11 cellular contexts compared by ENCODE assay signal in the genomic region with DNA sequence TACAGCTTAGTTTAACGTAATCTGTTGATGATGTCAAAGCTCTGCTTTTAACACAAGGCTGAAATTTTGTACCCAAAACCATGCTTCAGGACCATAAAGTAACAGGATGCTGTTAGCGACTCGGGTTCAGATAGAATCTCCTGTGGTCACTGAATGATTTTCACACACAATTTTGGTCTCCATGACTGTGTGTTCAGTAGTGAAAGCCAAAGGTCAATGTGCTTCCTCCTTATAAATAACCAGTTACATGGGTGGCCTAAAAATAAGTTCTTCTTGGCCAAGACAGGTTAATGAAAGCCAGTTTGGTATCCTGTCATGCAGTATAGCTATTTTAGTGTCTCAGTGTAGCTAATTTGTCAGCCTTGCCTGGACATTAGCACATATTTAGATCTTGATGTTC. TPM values are rescaled to one million over a fixed set of nuclear protein-coding genes. Genes with fewer than 3 reads are reported as not detected.
DNase-seq lines count a peak whose midpoint lies in the region; ATAC-seq and TF ChIP-seq lines count a peak whose summit lies in the region.
"Had no signal": no experiment of that assay in that cellular context is flagged by ENCODE, and none has a peak within 500 bp of the region (broad histone marks: within the 10 kb centered on the region; RNA-seq: fewer than 3 reads in every experiment).

No MANE protein-coding gene starts in this region.

- peaks cover 6% of the 10 kb centered on the region for H3K27me3 Mint-ChIP-seq in activated T-helper 1 cell treated with anti-CD3 and anti-CD28 coated beads, Interleukin-12 subunit alpha, Interleukin-12 subunit beta, Interleukin-2, Interleukin-4 antibody, amounts not matched to agents 30 ng/mL and 10 ng/mL and 1 ng/mL, durations not matched to agents 14 hours and 24 hours and 36 hours (ENCODE audit: insufficient read depth)

- DNase-seq in GM12865 (ENCODE audit: low read depth) (peak; percentile 79), lower leg skin (ENCODE audit: low spot score in 2 of 2) (no peak), NCI-H1436 treated with DMSO at 0.1 percent for 48 hours (lab: John Stamatoyannopoulos, UW) (no peak), caudate nucleus (lab: John Stamatoyannopoulos, UW) (no peak)
- DNase-seq in activated T-helper 1 cell treated with anti-CD3 and anti-CD28 coated beads, Interleukin-12 subunit alpha, Interleukin-12 subunit beta, Interleukin-2, Interleukin-4 antibody, amounts not matched to agents 30 ng/mL and 10 ng/mL and 1 ng/mL, durations not matched to agents 14 hours and 24 hours and 36 hours (ENCODE audit: low spot score): no peak
- DNase-seq: GF-D8, left cardiac atrium had no signal

- intact Hi-C loops in lower leg skin (cut with DNase I; ENCODE audit: low total_unique reads): no loop called here
- intact Hi-C loops in activated T-helper 1 cell treated with anti-CD3 and anti-CD28 coated beads, Interleukin-12 subunit alpha, Interleukin-12 subunit beta, Interleukin-2, Interleukin-4 antibody, amounts not matched to agents 30 ng/mL and 10 ng/mL and 1 ng/mL, durations not matched to agents 14 hours and 24 hours and 36 hours (cut with micrococcal nuclease): no loop called here

- H3K4me3 ChIP-seq in GM12865 (ENCODE audit: low read depth, low read length): no peak overlapping the region
- no peak overlapping the region for H3K4me3 ChIP-seq in lower leg skin (ENCODE audit: low read depth, poor library complexity, severe bottlenecking)
- H3K4me3 ChIP-seq: cardiac muscle cell had no signal

- ATAC-seq in GM19328 (IDR thresholded peaks at IDR 0.05; ENCODE audit: unreplicated experiment): peak; percentile 91
- peak; percentile 97 for ATAC-seq in HG02798 (IDR thresholded peaks at IDR 0.05; ENCODE audit: poor library complexity, unreplicated experiment)
- peak; percentile 98 for ATAC-seq in HG03521 (IDR thresholded peaks at IDR 0.05; ENCODE audit: unreplicated experiment)

- H3K27ac Mint-ChIP-seq in activated T-helper 1 cell treated with anti-CD3 and anti-CD28 coated beads, Interleukin-12 subunit alpha, Interleukin-12 subunit beta, Interleukin-2, Interleukin-4 antibody, amounts not matched to agents 30 ng/mL and 10 ng/mL and 1 ng/mL, durations not matched to agents 14 hours and 24 hours and 36 hours: no peak overlapping the region

- H3K27ac ChIP-seq in caudate nucleus (ENCODE audit: low read depth, low read length): no peak overlapping the region
- H3K27ac ChIP-seq: cardiac muscle cell had no signal

- H3K36me3 Mint-ChIP-seq in activated T-helper 1 cell treated with anti-CD3 and anti-CD28 coated beads, Interleukin-12 subunit alpha, Interleukin-12 subunit beta, Interleukin-2, Interleukin-4 antibody, amounts not matched to agents 30 ng/mL and 10 ng/mL and 1 ng/mL, durations not matched to agents 14 hours and 24 hours and 36 hours (ENCODE audit: low read depth): no peaks in the 10 kb centered on the region

- H3K9me3 Mint-ChIP-seq in activated T-helper 1 cell treated with anti-CD3 and anti-CD28 coated beads, Interleukin-12 subunit alpha, Interleukin-12 subunit beta, Interleukin-2, Interleukin-4 antibody, amounts not matched to agents 30 ng/mL and 10 ng/mL and 1 ng/mL, durations not matched to agents 14 hours and 24 hours and 36 hours: no peaks in the 10 kb centered on the region

- TF ChIP-seq CTCF in GM12865 (IDR thresholded peaks at IDR 0.05; ENCODE audit: insufficient read depth, low read depth, low read length, missing control alignments) (no peak), lower leg skin (IDR thresholded peaks at IDR 0.05) (no peak)

- H3K4me3 Mint-ChIP-seq in activated T-helper 1 cell treated with anti-CD3 and anti-CD28 coated beads, Interleukin-12 subunit alpha, Interleukin-12 subunit beta, Interleukin-2, Interleukin-4 antibody, amounts not matched to agents 30 ng/mL and 10 ng/mL and 1 ng/mL, durations not matched to agents 14 hours and 24 hours and 36 hours: no peak overlapping the region

- no peaks in the 10 kb centered on the region for H3K4me1 Mint-ChIP-seq in activated T-helper 1 cell treated with anti-CD3 and anti-CD28 coated beads, Interleukin-12 subunit alpha, Interleukin-12 subunit beta, Interleukin-2, Interleukin-4 antibody, amounts not matched to agents 30 ng/mL and 10 ng/mL and 1 ng/mL, durations not matched to agents 14 hours and 24 hours and 36 hours (ENCODE audit: low read depth)

- 74 to 81% methylated on average over 3 of the region's 3 CpGs for WGBS in lower leg skin, 2 donors

- no peak for TF ChIP-seq POLR2A in lower leg skin (IDR thresholded peaks at IDR 0.05)

RNA-seq across cellular contexts. Expression of a gene that starts 19.1 kb away (rescaled TPM):
- 10 to 100 TPM; 12.8 to 58.1 (median 26.5) TPM for total RNA-seq in lower leg skin
- total RNA-seq in activated T-helper 1 cell treated with anti-CD3 and anti-CD28 coated beads, Interleukin-12 subunit alpha, Interleukin-12 subunit beta, Interleukin-2, Interleukin-4 antibody, amounts not matched to agents 30 ng/mL and 10 ng/mL and 1 ng/mL, durations not matched to agents 14 hours and 24 hours and 36 hours: 80.0 and 84.7 TPM in 2 replicates
